ENCODE assay signal across 8 cellular contexts in the genomic region with DNA sequence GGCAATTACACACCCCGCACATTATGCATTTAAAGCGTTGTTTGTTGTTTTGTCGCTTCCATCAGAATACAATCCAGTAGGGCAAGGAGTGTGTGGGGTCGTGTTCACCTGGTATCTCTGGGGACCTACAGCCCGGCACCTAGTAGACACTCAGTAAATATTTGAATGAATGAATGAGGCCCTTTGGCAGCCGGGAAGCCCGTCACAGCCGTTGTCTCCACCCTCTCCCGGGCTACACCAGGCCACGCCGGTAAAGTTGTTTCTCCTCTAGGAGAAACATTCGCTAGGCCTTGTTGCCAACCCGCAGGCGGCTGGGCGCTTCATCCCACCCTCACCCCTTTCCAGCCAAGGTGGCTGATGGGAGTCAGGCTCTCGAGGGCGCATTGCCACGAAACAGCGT. TPM values are rescaled to one million over a fixed set of nuclear protein-coding genes. Genes with fewer than 3 reads are reported as not detected.
A peak's percentile ranks its signal among the peaks of the same experiment; 100 is the strongest.
DNase-seq lines count a peak whose midpoint lies in the region; TF ChIP-seq lines count a peak whose summit lies in the region.

No MANE protein-coding gene starts in this region.

- peak overlapping the region; percentile 49 for H3K27ac ChIP-seq in DOHH2 (ENCODE audit: low read depth, low read length)
- H3K27ac ChIP-seq in coronary artery, result peak overlapping the region; percentile 96 to 97

- no peaks in the 10 kb centered on the region for H3K9me2 ChIP-seq in DOHH2 (replicated peaks; ENCODE audit: control insufficient read depth, low read length)

- H3K27me3 ChIP-seq in DOHH2 (ENCODE audit: control insufficient read depth, low read length) (peaks cover 37% of the 10 kb centered on the region), H7 (ENCODE audit: control insufficient read depth, insufficient read depth, low read length) (0 out of 2 replicates have a peak, but pooled peaks cover 1% of the 10 kb centered on the region)

- DNase-seq in H7 (no peak), NCI-H2227 (lab: John Stamatoyannopoulos, UW; ENCODE audit: unreplicated experiment) (peak; percentile 72), coronary artery (ENCODE audit: low spot score) (no peak), midbrain (lab: John Stamatoyannopoulos, UW) (peak; percentile 72), EL (no peak), NCI-H526 (lab: John Stamatoyannopoulos, UW) (no peak)
- no peak for DNase-seq in stimulated activated CD4-positive, alpha-beta T cell treated with anti-CD3 and anti-CD28 coated beads, Interleukin-4, amount 100 ng/mL, for 24 hours

- H3K4me3 ChIP-seq in DOHH2 (ENCODE audit: low read length) (peak overlapping the region; percentile 77), H7 (ENCODE audit: insufficient read depth, low read depth, low read length) (peak overlapping the region; percentile 75), coronary artery (peak overlapping the region; percentile 88)

- TF ChIP-seq CTCF in DOHH2 (IDR thresholded peaks at IDR 0.05; ENCODE audit: low read depth, low read length, poor library complexity, severe bottlenecking) (no peak), coronary artery (IDR thresholded peaks at IDR 0.05) (no peak)

- no peaks in the 10 kb centered on the region for H3K9me3 ChIP-seq in DOHH2 (ENCODE audit: control insufficient read depth, insufficient read depth, low read length)

- H3K4me1 ChIP-seq in DOHH2 (ENCODE audit: control insufficient read depth, low read length), result peaks cover 31% of the 10 kb centered on the region

- H3K79me2 ChIP-seq in DOHH2 (ENCODE audit: control insufficient read depth, low read length), result no peaks in the 10 kb centered on the region

- H3K36me3 ChIP-seq in DOHH2 (ENCODE audit: control insufficient read depth, low read length) (no peaks in the 10 kb centered on the region), H7 (replicated peaks; ENCODE audit: control insufficient read depth, insufficient read depth, low read length) (no peaks in the 10 kb centered on the region)

- H3K4me2 ChIP-seq in DOHH2 (ENCODE audit: low read length), result peak overlapping the region; percentile 88

- H3F3A ChIP-seq in DOHH2 (ENCODE audit: control insufficient read depth, insufficient read depth), result no peaks in the 10 kb centered on the region

- no peaks in the 10 kb centered on the region for H4K20me1 ChIP-seq in DOHH2 (ENCODE audit: control insufficient read depth, insufficient read depth, low read depth, low read length)

RNA-seq across cellular contexts. Expression of gene JAK2, which starts 0.9 kb away (rescaled TPM):
- 2.8 and 4.8 TPM in 2 replicates for total RNA-seq in H7 (2014; rRNA removed; shearing (Covaris generic))

Comparison
In these comparisons a context has a peak if more than half of its experiments do, and no peak if none do; other contexts are left out.
1. DNase-seq: peak in NCI-H2227 (single experiment) and midbrain (single experiment); none in H7 (single experiment), coronary artery (single experiment), stimulated activated CD4-positive, alpha-beta T cell treated with anti-CD3 and anti-CD28 coated beads, Interleukin-4, amount 100 ng/mL, for 24 hours (single experiment), EL (single experiment) and NCI-H526 (0 of 2).
2. Peak in every context shown above with its lines, with median percentiles within 50 percentile points of each other: H3K4me3 ChIP-seq.